In genomic region chr16:72093448-72094265, GRCh38 we compare ENCODE assay signal across 8 cellular contexts. TPM values are rescaled to one million over a fixed set of nuclear protein-coding genes. Genes with fewer than 3 reads are reported as not detected.
DNase-seq lines count a peak whose midpoint lies in the region; ATAC-seq, FAIRE-seq and TF ChIP-seq lines count a peak whose summit lies in the region.

DHX38 (plus strand) TSS chr16:72093847; CDS start chr16:72096158, 2,311 bp downstream.
TXNL4B (minus strand) TSS chr16:72093620; CDS start chr16:72090749, 2,871 bp downstream.

- H3K23ac ChIP-seq in trophoblast cell (ENCODE audit: low read length): no peak within 1 kb of the TSS

- POLR2A ChIA-PET in T-cell (lab: Charles Lee): interaction anchor here in 1 of 2 donors (0.9 kb wide), 1 partner anchor 610 kb away, joined by 4 read pairs; no protein-coding TSS in a partner anchor

- peak within 1 kb of the TSS; percentile 95 for H3K9ac ChIP-seq in trophoblast cell (ENCODE audit: low read length)

- peak within 1 kb of the TSS; percentile 97 to 98 (median 98) for H3K4me3 Mint-ChIP-seq in T-cell

- H3K27me3 Mint-ChIP-seq in T-cell: no peaks in the 10 kb centered on the region

- H2BK12ac ChIP-seq in trophoblast cell (ENCODE audit: low read length): no peak within 1 kb of the TSS

- H4K8ac ChIP-seq in trophoblast cell (ENCODE audit: low read depth, low read length): peak within 1 kb of the TSS; percentile 87

- H3K27ac Mint-ChIP-seq in T-cell: peak within 1 kb of the TSS; percentile 97 to 99

- ATAC-seq in HG02840 (IDR thresholded peaks at IDR 0.05; ENCODE audit: low FRiP score, unreplicated experiment): peak; percentile 98
- peak; percentile 95 to 97 (median 96) for ATAC-seq in T-cell (replicated peaks in 1 of 4)

- intact Hi-C loops in cardiac septum (cut with DNase I) (loop anchor here (2.0 to 10.0 kb wide), 2 partner anchors 85 to 199 kb away; partner anchors contain the start of genes DHODH and IST1), transverse colon (cut with DNase I; ENCODE audit: low total_unique reads) (no loop called here)

- H4K12ac ChIP-seq in trophoblast cell (ENCODE audit: low read depth, low read length): peak within 1 kb of the TSS; percentile 63

- H3K79me1 ChIP-seq in trophoblast cell (ENCODE audit: low read length): peaks cover 7% of the 10 kb centered on the region

- peak within 1 kb of the TSS; percentile 86 for H3K4ac ChIP-seq in trophoblast cell (ENCODE audit: low read depth, low read length)

- peaks cover 8% of the 10 kb centered on the region for H3K79me2 ChIP-seq in trophoblast cell (ENCODE audit: control insufficient read depth, insufficient read depth, low read length, poor library complexity)

- H3K18ac ChIP-seq in trophoblast cell (ENCODE audit: low read length): peak within 1 kb of the TSS; percentile 66

- H3K27me3 ChIP-seq in trophoblast cell (ENCODE audit: insufficient read depth, low read length) (no peaks in the 10 kb centered on the region), transverse colon (no peaks in the 10 kb centered on the region)

- CTCF ChIA-PET in T-cell (lab: Charles Lee): interaction anchor here (0.5 to 0.8 kb wide), 3 partner anchors 87 to 571 kb away, joined by 3 to 4 read pairs (median 3); no protein-coding TSS in a partner anchor

- H3K9me3 ChIP-seq in trophoblast cell (ENCODE audit: insufficient read depth, low read depth, low read length): no peaks in the 10 kb centered on the region
- no peaks in the 10 kb centered on the region for H3K9me3 ChIP-seq in transverse colon

- H3K36me3 Mint-ChIP-seq in T-cell: peaks cover 37% of the 10 kb centered on the region

- peak within 1 kb of the TSS; percentile 50 for H2BK120ac ChIP-seq in trophoblast cell (ENCODE audit: insufficient read depth, low read length, poor library complexity)

- FAIRE-seq in GM12891 (lab: Jason Lieb, UNC): peak; percentile 96

- peak within 1 kb of the TSS; percentile 55 for H2AK5ac ChIP-seq in trophoblast cell (ENCODE audit: low read length)

- H3K36me3 ChIP-seq in trophoblast cell (ENCODE audit: control insufficient read depth in 1 of 2, insufficient read depth in 2 of 2, low read length in 2 of 2) (peaks cover 18 to 31% of the 10 kb centered on the region in 2 experiments), transverse colon (peaks cover 0 to 29% (median 13%) of the 10 kb centered on the region in 4 donors)

- peak within 1 kb of the TSS; percentile 45 for H2BK5ac ChIP-seq in trophoblast cell (ENCODE audit: low read depth, low read length, poor library complexity)

- peak within 1 kb of the TSS; percentile 83 for H3K27ac ChIP-seq in adipose tissue (ENCODE audit: low read depth, low read length)
- H3K27ac ChIP-seq in trophoblast cell (ENCODE audit: low read depth, low read length): peak within 1 kb of the TSS; percentile 67
- peak within 1 kb of the TSS; percentile 87 to 94 (median 92) for H3K27ac ChIP-seq in transverse colon

- no peak for TF ChIP-seq EP300 in transverse colon (IDR thresholded peaks at IDR 0.05; ENCODE audit: low read depth)

- H3K4me1 ChIP-seq in trophoblast cell (ENCODE audit: control insufficient read depth in 1 of 2, insufficient read depth in 2 of 2, low read length in 2 of 2) (peaks cover 0 to 3% of the 10 kb centered on the region in 2 experiments), transverse colon (peaks cover 17 to 36% (median 29%) of the 10 kb centered on the region in 4 donors)

- peaks cover 62 to 66% (median 63%) of the 10 kb centered on the region in 3 donors for H3K4me1 Mint-ChIP-seq in T-cell

- 0 to 1% (median 0%) methylated on average over 43 of the region's 43 CpGs for WGBS in adipose tissue, 3 donors
- no CpG with 5 or more reads among the region's 43 CpGs for WGBS in trophoblast cell (ENCODE audit: extremely low coverage, insufficient coverage, insufficient read length)
- 0% methylated on average over 3 to 43 of the region's 43 CpGs for WGBS in transverse colon (ENCODE audit: low coverage in 1 of 2), 2 donors

- peak within 1 kb of the TSS; percentile 99 for H3K4me3 ChIP-seq in trophoblast cell (ENCODE audit: low read depth, low read length)
- H3K4me3 ChIP-seq in transverse colon: peak within 1 kb of the TSS; percentile 69 to 92 (median 86)

- DNase-seq in GM12891 (ENCODE audit: insufficient read length, low spot score): peak; percentile 92
- peak; percentile 95 for DNase-seq in NCI-H1436 treated with DMSO at 0.1 percent for 48 hours (lab: John Stamatoyannopoulos, UW)
- peak; percentile 76 to 95 (median 91) for DNase-seq in T-cell
- DNase-seq in cardiac septum (ENCODE audit: low spot score): peak; percentile 97
- peak; percentile 97 to 98 for DNase-seq in trophoblast cell
- DNase-seq in transverse colon: peak; percentile 95

- peak within 1 kb of the TSS; percentile 71 for H3K14ac ChIP-seq in trophoblast cell (ENCODE audit: low read length)

- TF ChIP-seq POLR2A in GM12891 (IDR thresholded peaks at IDR 0.05; ENCODE audit: low read depth, low read length) (peak; percentile 67; the same call in 1 of the 2 replicates), transverse colon (IDR thresholded peaks at IDR 0.05) (peak; percentile 87)

- peak within 1 kb of the TSS; percentile 77 for H2AFZ ChIP-seq in trophoblast cell (ENCODE audit: insufficient read depth, low read length, poor library complexity)

- in situ Hi-C loops in transverse colon (cut with MboI; ENCODE audit: low pct_ligation_motif_present in 1 of 4, low pct_unique_long_range_greater_than_20kb in 1 of 4, low sequenced_read_pairs in 3 of 4): no loop called here

- H3K4me2 ChIP-seq in trophoblast cell (ENCODE audit: low read length): peak within 1 kb of the TSS; percentile 97

- H3K9me3 Mint-ChIP-seq in T-cell: no peaks in the 10 kb centered on the region

- no peak for TF ChIP-seq CTCF in transverse colon (IDR thresholded peaks at IDR 0.05)

- peak within 1 kb of the TSS; percentile 74 for H4K91ac ChIP-seq in trophoblast cell (ENCODE audit: low read depth, low read length)

TF ChIP-seq in GM12891, 5 proteins besides CTCF, POLR2A, EP300 and RAD21:
- TF ChIP-seq SPI1 (IDR thresholded peaks at IDR 0.05; ENCODE audit: low read depth, low read length): peak; percentile 63
- TF ChIP-seq TAF1 (IDR thresholded peaks at IDR 0.05; ENCODE audit: low read depth, low read length): peak; percentile 79; the same call in 1 of the 2 replicates
- TF ChIP-seq POU2F2 (IDR thresholded peaks at IDR 0.05; ENCODE audit: low read depth, low read length): no peak
- TF ChIP-seq PAX5 (IDR thresholded peaks at IDR 0.05; ENCODE audit: insufficient read depth, low read length, severe bottlenecking): no peak
- peak; percentile 74 for TF ChIP-seq POLR2AphosphoS5 (IDR thresholded peaks at IDR 0.05; ENCODE audit: low read depth, low read length)

RNA-seq across cellular contexts. Expression of gene DHX38, which starts in this region (rescaled TPM):
- 48.8 TPM for polyA plus RNA-seq in GM12891 (2012; ENCODE audit: low read depth, missing spikeins)
- total RNA-seq in T-cell (100 to 1,000 TPM in 4 of 5 donors, 10 to 100 TPM in 1; 97.5 to 122 (median 116) TPM), cardiac septum (41.2 TPM), transverse colon (10 to 100 TPM; 37.6 to 60.8 (median 52.8) TPM)
- 10 to 100 TPM; 17.8 to 46.7 (median 42.2) TPM for polyA plus RNA-seq in adipose tissue
- polyA plus RNA-seq in trophoblast cell (2013): 30.2 and 30.9 TPM in 2 replicates

RNA-seq across cellular contexts. Expression of gene TXNL4B, which starts in this region (rescaled TPM):
- 12.6 TPM for polyA plus RNA-seq in GM12891 (2012; ENCODE audit: low read depth, missing spikeins)
- total RNA-seq in T-cell: 10 to 100 TPM; 10.9 to 24.2 (median 19.4) TPM
- polyA plus RNA-seq in adipose tissue: 10 to 100 TPM in 1 of 3 donors, 1 to 10 TPM in 2; 6.9 to 10.1 (median 8.2) TPM
- total RNA-seq in cardiac septum: 5.8 TPM
- 6.4 and 6.8 TPM in 2 replicates for polyA plus RNA-seq in trophoblast cell (2013)
- 10 to 100 TPM in 3 of 4 donors, 1 to 10 TPM in 1; 9.8 to 23.9 (median 12.8) TPM for total RNA-seq in transverse colon

Comparison
In these comparisons a context has a peak if more than half of its experiments do, and no peak if none do; other contexts are left out.
1. Peak in every context shown above with its lines: DNase-seq, ATAC-seq, H3K4me3 ChIP-seq and H3K27ac ChIP-seq.